ENCODE assay signal across 18 cellular contexts in the genomic region with DNA sequence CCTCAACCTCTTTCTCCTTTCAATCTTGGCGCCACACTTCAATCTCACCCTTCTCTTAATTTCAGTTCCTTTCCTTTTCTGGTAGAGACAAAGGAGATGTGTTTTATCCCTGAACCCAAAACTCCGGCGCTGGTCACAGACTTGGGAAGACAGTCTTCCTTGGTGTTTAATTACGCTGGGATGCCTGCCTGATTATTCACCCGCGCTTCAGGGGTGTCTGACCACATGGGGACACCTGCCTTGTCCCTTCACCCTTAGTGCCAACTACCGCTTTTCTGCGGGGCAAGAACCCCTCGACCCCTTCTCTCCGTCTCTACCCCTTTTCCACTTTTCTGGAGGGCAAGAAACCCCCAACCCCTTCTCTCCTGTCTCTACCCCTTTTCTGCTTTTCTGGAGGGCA.
DNase-seq lines count a peak whose midpoint lies in the region; ATAC-seq, FAIRE-seq and TF ChIP-seq lines count a peak whose summit lies in the region.
"Had no signal": no experiment of that assay in that cellular context is flagged by ENCODE, and none has a peak within 500 bp of the region (broad histone marks: within the 10 kb centered on the region; RNA-seq: fewer than 3 reads in every experiment).

No MANE protein-coding gene starts in this region.

- no peak overlapping the region for H3K23ac ChIP-seq in H1 (ENCODE audit: insufficient read length)
- H3K23ac ChIP-seq in mesendoderm (ENCODE audit: low read length): no peak overlapping the region

- TF ChIP-seq CTCF in H1 (IDR thresholded peaks at IDR 0.05; ENCODE audit: control extremely low read depth in 1 of 3, insufficient read depth in 1 of 3, low read depth in 1 of 3, low read length in 3 of 3): no peak
- TF ChIP-seq CTCF in upper lobe of left lung (IDR thresholded peaks at IDR 0.05): no peak

- CTCF ChIA-PET in H1 (lab: Charles Lee; ENCODE audit: partially characterized antibody): no interaction called here

- H4K8ac ChIP-seq in H1 (ENCODE audit: extremely low read depth, insufficient read depth, low read length) (no peak overlapping the region), mesendoderm (ENCODE audit: low read depth, low read length) (peak overlapping the region; percentile 3)

- no peaks in the 10 kb centered on the region; the same call in 1 of the 2 replicates for H3K23me2 ChIP-seq in H1 (ENCODE audit: low read depth, low read length)

- H3K18ac ChIP-seq in H1 (ENCODE audit: extremely low read depth, low read length) (peak overlapping the region; percentile 78), mesendoderm (ENCODE audit: low read length) (peak overlapping the region; percentile 53)

- no peak overlapping the region for H2BK15ac ChIP-seq in H1 (ENCODE audit: low read length)
- no peak overlapping the region for H2BK15ac ChIP-seq in mesendoderm (replicated peaks; ENCODE audit: low read depth)

- H4K91ac ChIP-seq in H1 (replicated peaks; ENCODE audit: insufficient read length, low read length): peak overlapping the region; percentile 97

- H2BK5ac ChIP-seq in H1 (ENCODE audit: low read depth, low read length) (peak overlapping the region; percentile 81; the same call in 1 of the 2 replicates), mesendoderm (ENCODE audit: low read length) (peak overlapping the region; percentile 91)

- H2BK12ac ChIP-seq in H1 (ENCODE audit: low read depth, low read length): peak overlapping the region; percentile 39; the same call in 1 of the 2 replicates

- no peak overlapping the region for H2AFZ ChIP-seq in H1 (ENCODE audit: low read length)
- H2AFZ ChIP-seq: PC-9 had no signal

- no peaks in the 10 kb centered on the region for H4K20me1 ChIP-seq in H1 (replicated peaks in 1 of 2; ENCODE audit: control insufficient read depth in 1 of 2, insufficient read depth in 2 of 2, low read length in 2 of 2)
- H4K20me1 ChIP-seq: BLaER1 treated with 17β-estradiol and CSF1 and Interleukin-3, amounts not matched to agents 10 nM and 100 nM had no signal

- H3K79me2 ChIP-seq in H1 (ENCODE audit: control insufficient read depth in 1 of 2, insufficient read depth in 2 of 2, low read length in 2 of 2) (no peaks in the 10 kb centered on the region), mesendoderm (ENCODE audit: control insufficient read depth, insufficient read depth, low read length) (peaks cover 12% of the 10 kb centered on the region)

- H3K4ac ChIP-seq in H1 (replicated peaks; ENCODE audit: insufficient read length, low read depth, low read length): no peak overlapping the region
- peak overlapping the region; percentile 88 for H3K4ac ChIP-seq in mesendoderm (ENCODE audit: low read depth, low read length)

- FAIRE-seq in H1 (lab: Jason Lieb, UNC): no peak
- FAIRE-seq: D721Med, H54 had no signal

- 0 out of 2 replicates have a peak overlapping the region, but pooled peaks have one; percentile 75 for H2BK20ac ChIP-seq in H1 (ENCODE audit: low read length)

- H3K4me2 ChIP-seq in H1 (ENCODE audit: insufficient read depth in 1 of 2, low read depth in 2 of 2, low read length in 2 of 2) (peak overlapping the region in 1 of 2 experiments; percentile 47; a peak in 2 of 4 replicates), mesendoderm (ENCODE audit: low read length) (no peak overlapping the region)
- H3K4me2 ChIP-seq: BLaER1 treated with 17β-estradiol and CSF1 and Interleukin-3, amounts not matched to agents 10 nM and 100 nM; PC-9 had no signal

- DNase-seq in H7 (no peak), H1 (ENCODE audit: low read depth in 1 of 2, low spot score in 2 of 2) (no peak), mesendoderm (no peak), upper lobe of left lung (no peak), NOMO-1 treated with DMSO at 0.1 percent for 48 hours (lab: John Stamatoyannopoulos, UW; ENCODE audit: unreplicated experiment) (no peak), HK-2 (ENCODE audit: unreplicated experiment) (no peak)
- DNase-seq in central memory CD4-positive, alpha-beta T cell: no peak
- DNase-seq: CD8-positive, alpha-beta T cell; DMS79; KG1; NCI-H1417 treated with DMSO at 0.1 percent for 48 hours; NCI-H187 treated with DMSO at 0.1 percent for 48 hours; NCI-H226; NCI-H524 treated with DMSO at 0.1 percent for 48 hours; PC-9 had no signal

- H3K36me3 ChIP-seq in H7 (replicated peaks; ENCODE audit: control insufficient read depth, insufficient read depth, low read length) (no peaks in the 10 kb centered on the region; the same call in 1 of the 2 replicates), H1 (ENCODE audit: control insufficient read depth in 2 of 4, insufficient read depth in 4 of 4, low read length in 3 of 4) (no peaks in the 10 kb centered on the region), mesendoderm (ENCODE audit: control insufficient read depth, insufficient read depth, low read length) (no peaks in the 10 kb centered on the region), upper lobe of left lung (no peaks in the 10 kb centered on the region)
- H3K36me3 ChIP-seq: BLaER1 treated with 17β-estradiol and CSF1 and Interleukin-3, amounts not matched to agents 10 nM and 100 nM had no signal

- ATAC-seq in upper lobe of left lung (ENCODE audit: low FRiP score in 2 of 2): no peak
- ATAC-seq: CD8-positive, alpha-beta T cell had no signal

- TF ChIP-seq RAD21 in H1 (IDR thresholded peaks at IDR 0.05 in 1 of 2, conservative IDR thresholded peaks at IDR 0.05 in 1 of 2; ENCODE audit: low read depth in 2 of 2, low read length in 2 of 2): no peak

- H3K14ac ChIP-seq in H1 (ENCODE audit: insufficient read length): no peak overlapping the region

- peak overlapping the region; percentile 81 for H3K4me3 ChIP-seq in H7 (ENCODE audit: insufficient read depth, low read depth, low read length)
- H3K4me3 ChIP-seq in H1 (ENCODE audit: extremely low read depth in 1 of 4, insufficient read depth in 2 of 4, low read depth in 3 of 4, low read length in 4 of 4): no peak overlapping the region
- peak overlapping the region; percentile 47 for H3K4me3 ChIP-seq in mesendoderm (ENCODE audit: low read length)
- peak overlapping the region in 3 of 4 donors; percentile 10 to 21 (median 19) for H3K4me3 ChIP-seq in upper lobe of left lung
- H3K4me3 ChIP-seq: BLaER1 treated with 17β-estradiol and CSF1 and Interleukin-3, amounts not matched to agents 10 nM and 100 nM; PC-9 had no signal

- TF ChIP-seq POLR2A in H1 (IDR thresholded peaks at IDR 0.05; ENCODE audit: control extremely low read depth in 1 of 2, low read depth in 2 of 2, low read length in 2 of 2): no peak
- no peak for TF ChIP-seq POLR2A in upper lobe of left lung (IDR thresholded peaks at IDR 0.05)

- H3K56ac ChIP-seq in H1 (replicated peaks; ENCODE audit: insufficient read length, low read depth, low read length) (no peak overlapping the region), mesendoderm (ENCODE audit: low read length) (peak overlapping the region; percentile 87)

- no peak overlapping the region for H3K27ac ChIP-seq in H1 (ENCODE audit: low read depth, low read length)
- H3K27ac ChIP-seq in mesendoderm (ENCODE audit: low read depth, low read length): peak overlapping the region; percentile 60
- peak overlapping the region; percentile 41 to 58 (median 54) for H3K27ac ChIP-seq in upper lobe of left lung
- H3K27ac ChIP-seq: BLaER1 treated with 17β-estradiol and CSF1 and Interleukin-3, amounts not matched to agents 10 nM and 100 nM; PC-9 had no signal

- H3K4me1 ChIP-seq in H1 (replicated peaks in 1 of 4; ENCODE audit: control insufficient read depth in 3 of 4, insufficient read depth in 4 of 4, low read length in 3 of 4): peaks cover 0 to 5% (median 4%) of the 10 kb centered on the region in 4 experiments; a peak in 3 of 7 replicates
- H3K4me1 ChIP-seq in mesendoderm (ENCODE audit: control insufficient read depth, low read depth, low read length): peaks cover 10% of the 10 kb centered on the region
- peaks cover 0 to 4% (median 0%) of the 10 kb centered on the region in 4 donors for H3K4me1 ChIP-seq in upper lobe of left lung

- H2AK5ac ChIP-seq in H1 (ENCODE audit: low read depth, low read length) (no peak overlapping the region; the same call in 1 of the 2 replicates), mesendoderm (ENCODE audit: low read length) (no peak overlapping the region)

- no peaks in the 10 kb centered on the region for H3K9me3 ChIP-seq in H1 (ENCODE audit: insufficient read depth in 2 of 2, low read depth in 1 of 2, low read length in 1 of 2)
- H3K9me3 ChIP-seq in upper lobe of left lung: no peaks in the 10 kb centered on the region

- H3K9ac ChIP-seq in H1 (replicated peaks in 1 of 4; ENCODE audit: extremely low read depth in 1 of 4, low read depth in 3 of 4, low read length in 3 of 4): no peak overlapping the region
- peak overlapping the region; percentile 82 for H3K9ac ChIP-seq in mesendoderm (ENCODE audit: low read length)
- H3K9ac ChIP-seq: BLaER1 treated with 17β-estradiol and CSF1 and Interleukin-3, amounts not matched to agents 10 nM and 100 nM had no signal

- H4K5ac ChIP-seq in H1 (ENCODE audit: insufficient read length, low read depth, low read length) (no peak overlapping the region), mesendoderm (ENCODE audit: low read length) (no peak overlapping the region)

- TF ChIP-seq EP300 in H1 (IDR thresholded peaks at IDR 0.05; ENCODE audit: borderline replicate concordance in 1 of 2, low read depth in 2 of 2, low read length in 2 of 2) (no peak), upper lobe of left lung (IDR thresholded peaks at IDR 0.05) (no peak)

- H3K79me1 ChIP-seq in H1 (ENCODE audit: low read depth, low read length) (no peaks in the 10 kb centered on the region), mesendoderm (ENCODE audit: low read length) (no peaks in the 10 kb centered on the region)

- H2BK120ac ChIP-seq in H1 (replicated peaks; ENCODE audit: low read depth, low read length) (peak overlapping the region; percentile 75), mesendoderm (ENCODE audit: low read depth, low read length) (no peak overlapping the region)

- no peaks in the 10 kb centered on the region for H3K27me3 ChIP-seq in H7 (ENCODE audit: control insufficient read depth, insufficient read depth, low read length)
- no peaks in the 10 kb centered on the region for H3K27me3 ChIP-seq in H1 (replicated peaks in 1 of 4; ENCODE audit: control insufficient read depth in 3 of 4, extremely low read depth in 1 of 4, insufficient read depth in 3 of 4, low read length in 3 of 4)
- H3K27me3 ChIP-seq in mesendoderm (ENCODE audit: insufficient read depth, low read length, poor library complexity): no peaks in the 10 kb centered on the region
- H3K27me3 ChIP-seq in upper lobe of left lung: no peaks in the 10 kb centered on the region
- H3K27me3 ChIP-seq: BLaER1 treated with 17β-estradiol and CSF1 and Interleukin-3, amounts not matched to agents 10 nM and 100 nM had no signal

- POLR2A ChIA-PET in H1 (lab: Charles Lee; ENCODE audit: partially characterized antibody): no interaction called here

- 96% methylated on average over 10 of the region's 10 CpGs; no CpG with 5 or more reads in 1 of the 2 experiments for WGBS in H1 (ENCODE audit: extremely low coverage in 1 of 2, insufficient coverage in 1 of 2, insufficient read length in 1 of 2, insufficient replicate concordance in 2 of 2, low coverage in 1 of 2, low lambda C conversion rate in 2 of 2, missing lambda C conversion rate in 1 of 2), 2 experiments
- WGBS in mesendoderm (ENCODE audit: extremely low coverage, insufficient coverage, low lambda C conversion rate): no CpG with 5 or more reads among the region's 10 CpGs
- 93 to 95% methylated on average over 10 of the region's 10 CpGs for WGBS in upper lobe of left lung, 2 donors

TF ChIP-seq in H1, 55 proteins besides CTCF, POLR2A, EP300 and RAD21 (continues in another document):
- no peak for TF ChIP-seq RBBP5 (IDR thresholded peaks at IDR 0.05; ENCODE audit: borderline replicate concordance, low read depth, low read length)

Comparison
In these comparisons a context has a peak if more than half of its experiments do, and no peak if none do; other contexts are left out.
1. H3K4me3 ChIP-seq: peak in H7 (single experiment), mesendoderm (single experiment) and upper lobe of left lung (3 of 4); none in H1 (0 of 4).